ENCODE assay signal across 28 cellular contexts in the genomic region with DNA sequence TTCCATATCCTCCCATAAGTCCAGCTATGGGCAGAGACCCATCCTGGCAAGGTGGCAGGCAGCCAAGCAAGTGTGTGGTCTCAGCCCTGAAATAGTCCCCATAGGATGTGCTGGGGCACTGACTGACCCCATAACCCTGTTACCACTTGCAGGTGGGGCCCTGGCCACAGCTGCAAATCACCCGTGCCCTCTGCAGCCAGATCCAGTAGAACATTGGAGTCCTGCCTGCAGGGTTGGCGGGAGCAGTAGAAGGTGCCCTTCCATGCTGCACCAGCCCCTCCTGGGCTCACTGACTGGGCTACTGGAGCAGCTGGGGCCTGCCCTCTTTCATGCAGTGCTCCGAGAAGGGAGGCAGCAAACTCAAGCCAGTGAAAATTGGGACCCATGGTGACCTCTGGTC.
DNase-seq lines count a peak whose midpoint lies in the region; ATAC-seq and TF ChIP-seq lines count a peak whose summit lies in the region.
"Had no signal": no experiment of that assay in that cellular context is flagged by ENCODE, and none has a peak within 500 bp of the region (broad histone marks: within the 10 kb centered on the region; RNA-seq: fewer than 3 reads in every experiment).

No MANE protein-coding gene starts in this region.

- no peaks in the 10 kb centered on the region for H3K27me3 ChIP-seq in right atrium auricular region
- H3K27me3 ChIP-seq in sigmoid colon, result no peaks in the 10 kb centered on the region
- H3K27me3 ChIP-seq: BE2C, cardiac muscle cell, neutrophil, uterus had no signal

- no peak overlapping the region for H3K4me3 ChIP-seq in right atrium auricular region
- no peak overlapping the region for H3K4me3 ChIP-seq in sigmoid colon
- H3K4me3 ChIP-seq: cardiac muscle cell, GM12878, uterus had no signal

- TF ChIP-seq CTCF in CD14-positive monocyte (IDR thresholded peaks at IDR 0.05), result no peak
- no peak for TF ChIP-seq CTCF in right atrium auricular region (IDR thresholded peaks at IDR 0.05)
- no peak for TF ChIP-seq CTCF in sigmoid colon (IDR thresholded peaks at IDR 0.05)

- ATAC-seq in effector memory CD8-positive, alpha-beta T cell (replicated peaks), result no peak
- ATAC-seq in GM18505 (IDR thresholded peaks at IDR 0.05; ENCODE audit: unreplicated experiment), result no peak
- ATAC-seq: GM12878, left colon, T-helper 17 cell had no signal

- DNase-seq in CD14-positive monocyte (ENCODE audit: low spot score) (no peak), right atrium auricular region (ENCODE audit: low spot score) (no peak), sigmoid colon (no peak), A172 (ENCODE audit: low spot score) (no peak), epidermal melanocyte (ENCODE audit: insufficient read length, low spot score) (no peak), midbrain (lab: John Stamatoyannopoulos, UW) (no peak)
- no peak for DNase-seq in effector memory CD8-positive, alpha-beta T cell
- DNase-seq: ACHN; activated CD4-positive, CD25-positive, alpha-beta regulatory T cell; activated effector memory CD4-positive, alpha-beta T cell treated with anti-CD3 and anti-CD28 coated beads, Interleukin-2, amount 50 U/mL, for 16 hours; activated naive CD8-positive, alpha-beta T cell treated with anti-CD3 and anti-CD28 coated beads, Interleukin-2, amount 10 ng/mL, durations not matched to agents 7 days and 5 days; activated T-cell treated with anti-CD3 and anti-CD28 coated beads, Interleukin-2, amount 50 U/mL, for 24 hours; aorta; BE2C; CD8-positive, alpha-beta memory T cell; DMS 273 treated with DMSO at 0.1 percent for 48 hours; left colon; NCI-H146; stimulated activated CD4-positive, alpha-beta T cell treated with anti-CD3 and anti-CD28 coated beads, Interleukin-15, amount 100 ng/mL, for 24 hours; stimulated activated naive CD4-positive, alpha-beta T cell; T-helper 17 cell; uterus had no signal

- no peaks in the 10 kb centered on the region for H3K9me3 Mint-ChIP-seq in CD14-positive monocyte
- H3K9me3 Mint-ChIP-seq in effector memory CD8-positive, alpha-beta T cell, result no peaks in the 10 kb centered on the region
- H3K9me3 Mint-ChIP-seq: activated naive CD8-positive, alpha-beta T cell treated with anti-CD3 and anti-CD28 coated beads, Interleukin-2, amount 10 ng/mL, durations not matched to agents 7 days and 5 days; activated T-cell treated with anti-CD3 and anti-CD28 coated beads, Interleukin-2, amount 50 U/mL, for 24 hours; CD8-positive, alpha-beta memory T cell; dendritic cell treated with granulocyte-macrophage colony-stimulating factor and Interleukin-4, amounts not matched to agents 40 ng/mL and 50 ng/mL, for 4 days; memory B cell had no signal

- H3K36me3 Mint-ChIP-seq in CD14-positive monocyte, result peaks cover 90 to 100% of the 10 kb centered on the region in 2 donors
- peaks cover 40% of the 10 kb centered on the region for H3K36me3 Mint-ChIP-seq in effector memory CD8-positive, alpha-beta T cell (ENCODE audit: insufficient read depth)

- WGBS in sigmoid colon, 2 donors, result 75 to 90% methylated on average over 3 of the region's 3 CpGs

- TF ChIP-seq POLR2A in sigmoid colon (IDR thresholded peaks at IDR 0.05) (no peak), GM18505 (IDR thresholded peaks at IDR 0.05; ENCODE audit: borderline replicate concordance, extremely low read depth, insufficient read depth, insufficient read length) (no peak)

- H3K4me1 Mint-ChIP-seq in CD14-positive monocyte, result peaks cover 19% of the 10 kb centered on the region
- peaks cover 3 to 8% of the 10 kb centered on the region in 2 donors for H3K4me1 Mint-ChIP-seq in effector memory CD8-positive, alpha-beta T cell (ENCODE audit: low read depth in 2 of 2)
- H3K4me1 Mint-ChIP-seq: CD8-positive, alpha-beta memory T cell; memory B cell had no signal

- H3K36me3 ChIP-seq in right atrium auricular region, result peaks cover 41% of the 10 kb centered on the region
- H3K36me3 ChIP-seq in sigmoid colon, result peaks cover 4 to 37% (median 14%) of the 10 kb centered on the region in 4 donors
- H3K36me3 ChIP-seq: BE2C, cardiac muscle cell, uterus had no signal

- no peak for TF ChIP-seq EP300 in sigmoid colon (IDR thresholded peaks at IDR 0.05)

- no peak overlapping the region for H3K4me3 Mint-ChIP-seq in CD14-positive monocyte
- H3K4me3 Mint-ChIP-seq in effector memory CD8-positive, alpha-beta T cell, result no peak overlapping the region
- H3K4me3 Mint-ChIP-seq: activated naive CD8-positive, alpha-beta T cell treated with anti-CD3 and anti-CD28 coated beads, Interleukin-2, amount 10 ng/mL, durations not matched to agents 7 days and 5 days; activated T-cell treated with anti-CD3 and anti-CD28 coated beads, Interleukin-2, amount 50 U/mL, for 24 hours; CD8-positive, alpha-beta memory T cell; dendritic cell treated with granulocyte-macrophage colony-stimulating factor and Interleukin-4, amounts not matched to agents 40 ng/mL and 50 ng/mL, for 4 days; memory B cell; T-helper 17 cell had no signal

- H3K9me3 ChIP-seq in right atrium auricular region (no peaks in the 10 kb centered on the region), sigmoid colon (no peaks in the 10 kb centered on the region)
- H3K9me3 ChIP-seq: BE2C, neutrophil, uterus had no signal

- peak overlapping the region; percentile 71 to 84 for H3K27ac ChIP-seq in right atrium auricular region
- peak overlapping the region; percentile 50 to 91 (median 78) for H3K27ac ChIP-seq in sigmoid colon
- H3K27ac ChIP-seq: cardiac muscle cell, neutrophil, uterus had no signal

- peaks cover 0 to 4% (median 0%) of the 10 kb centered on the region in 3 donors for H3K27me3 Mint-ChIP-seq in CD14-positive monocyte (ENCODE audit: low read depth in 3 of 3)
- no peaks in the 10 kb centered on the region for H3K27me3 Mint-ChIP-seq in effector memory CD8-positive, alpha-beta T cell
- H3K27me3 Mint-ChIP-seq: activated naive CD8-positive, alpha-beta T cell treated with anti-CD3 and anti-CD28 coated beads, Interleukin-2, amount 10 ng/mL, durations not matched to agents 7 days and 5 days; activated T-cell treated with anti-CD3 and anti-CD28 coated beads, Interleukin-2, amount 50 U/mL, for 24 hours; CD8-positive, alpha-beta memory T cell; dendritic cell treated with granulocyte-macrophage colony-stimulating factor and Interleukin-4, amounts not matched to agents 40 ng/mL and 50 ng/mL, for 4 days; memory B cell; T-helper 17 cell had no signal

- peak overlapping the region in 4 of 7 donors; percentile 58 to 73 (median 68) for H3K27ac Mint-ChIP-seq in CD14-positive monocyte
- H3K27ac Mint-ChIP-seq in effector memory CD8-positive, alpha-beta T cell, result peak overlapping the region; percentile 76 to 83
- H3K27ac Mint-ChIP-seq: activated T-cell treated with anti-CD3 and anti-CD28 coated beads, Interleukin-2, amount 50 U/mL, for 24 hours; CD8-positive, alpha-beta memory T cell; dendritic cell treated with granulocyte-macrophage colony-stimulating factor and Interleukin-4, amounts not matched to agents 40 ng/mL and 50 ng/mL, for 4 days; T-helper 17 cell had no signal

- intact Hi-C loops in CD14-positive monocyte (cut with micrococcal nuclease) (no loop called here), sigmoid colon (cut with DNase I) (no loop called here)

- H3K4me1 ChIP-seq in right atrium auricular region (peaks cover 0 to 82% of the 10 kb centered on the region in 2 donors), sigmoid colon (peaks cover 0 to 100% (median 81%) of the 10 kb centered on the region in 4 donors)
